Comparison of ENCODE assay signal across 14 cellular contexts in genomic region chr19:58000677-58001076, GRCh38. TPM values are rescaled to one million over a fixed set of nuclear protein-coding genes. Genes with fewer than 3 reads are reported as not detected.
A peak's percentile ranks its signal among the peaks of the same experiment; 100 is the strongest.
DNase-seq lines count a peak whose midpoint lies in the region; ATAC-seq and TF ChIP-seq lines count a peak whose summit lies in the region.
"Had no signal": no experiment of that assay in that cellular context is flagged by ENCODE, and none has a peak within 500 bp of the region (broad histone marks: within the 10 kb centered on the region; RNA-seq: fewer than 3 reads in every experiment).

No MANE protein-coding gene starts in this region.

- peak overlapping the region in 5 of 8 donors; percentile 3 to 92 (median 74) for H3K27ac Mint-ChIP-seq in CD8-positive, alpha-beta memory T cell
- H3K27ac Mint-ChIP-seq in endodermal cell (no peak overlapping the region), osteocyte (ENCODE audit: unreplicated experiment) (no peak overlapping the region)

- 94% methylated on average over 3 of the region's 4 CpGs for WGBS in HUES64
- 95 to 97% methylated on average over 3 to 4 of the region's 4 CpGs for WGBS in endodermal cell (ENCODE audit: insufficient coverage in 1 of 2, insufficient read length in 1 of 2), 2 experiments

- DNase-seq in CD8-positive, alpha-beta memory T cell, result no peak
- DNase-seq in endodermal cell, result no peak
- DNase-seq in osteocyte (ENCODE audit: extremely low spot score, unreplicated experiment), result no peak
- DNase-seq in cerebellar nuclear complex (lab: John Stamatoyannopoulos, UW), result no peak
- no peak for DNase-seq in stimulated activated CD4-positive, alpha-beta T cell treated with anti-CD3 and anti-CD28 coated beads, Interleukin-2, amount 100 ng/mL, for 24 hours
- DNase-seq: foreskin keratinocyte, GF-D8, NCI-H2081, NCI-H748 treated with DMSO at 0.1 percent for 48 hours had no signal

- peak overlapping the region; percentile 81 to 92 (median 86) for H3K4me3 Mint-ChIP-seq in CD8-positive, alpha-beta memory T cell
- H3K4me3 Mint-ChIP-seq in endodermal cell, result peak overlapping the region; percentile 90
- H3K4me3 Mint-ChIP-seq in osteocyte (ENCODE audit: unreplicated experiment), result peak overlapping the region; percentile 82

- H3K4me1 ChIP-seq in CD8-positive, alpha-beta memory T cell (ENCODE audit: insufficient read depth, low read length), result peaks cover 32% of the 10 kb centered on the region
- H3K4me1 ChIP-seq in HUES64 (ENCODE audit: insufficient read depth, low read length) (peaks cover 13% of the 10 kb centered on the region; the same call in 1 of the 2 replicates), endodermal cell (ENCODE audit: control insufficient read depth, insufficient read depth, low read length) (no peaks in the 10 kb centered on the region)

- H3K4me1 Mint-ChIP-seq in CD8-positive, alpha-beta memory T cell, result peaks cover 28 to 37% (median 30%) of the 10 kb centered on the region in 3 donors
- H3K4me1 Mint-ChIP-seq in endodermal cell, result peaks cover 7% of the 10 kb centered on the region
- peaks cover 20% of the 10 kb centered on the region for H3K4me1 Mint-ChIP-seq in osteocyte (ENCODE audit: unreplicated experiment)

- H3K36me3 Mint-ChIP-seq in CD8-positive, alpha-beta memory T cell, result peaks cover 31 to 82% (median 73%) of the 10 kb centered on the region in 3 donors
- H3K36me3 Mint-ChIP-seq in endodermal cell (ENCODE audit: low read depth), result peaks cover 85% of the 10 kb centered on the region
- peaks cover 83% of the 10 kb centered on the region for H3K36me3 Mint-ChIP-seq in osteocyte (ENCODE audit: unreplicated experiment)

- H3K9me3 Mint-ChIP-seq in CD8-positive, alpha-beta memory T cell, result peaks cover 11 to 51% (median 38%) of the 10 kb centered on the region in 5 donors
- H3K9me3 Mint-ChIP-seq in endodermal cell (peaks cover 31% of the 10 kb centered on the region), osteocyte (ENCODE audit: unreplicated experiment) (peaks cover 34% of the 10 kb centered on the region)

- ATAC-seq in GM21381 (IDR thresholded peaks at IDR 0.05; ENCODE audit: unreplicated experiment), result no peak
- ATAC-seq: foreskin keratinocyte, HCT116 had no signal

- no peak overlapping the region for H3K27ac ChIP-seq in CD8-positive, alpha-beta memory T cell (ENCODE audit: low read depth, low read length)
- H3K27ac ChIP-seq in HUES64 (ENCODE audit: low read depth, low read length) (no peak overlapping the region), endodermal cell (ENCODE audit: low read depth, low read length) (no peak overlapping the region)
- H3K27ac ChIP-seq: foreskin keratinocyte, HL-60 had no signal

- peaks cover 41% of the 10 kb centered on the region for H3K9me3 ChIP-seq in CD8-positive, alpha-beta memory T cell (ENCODE audit: low read length)
- H3K9me3 ChIP-seq in HUES64 (ENCODE audit: insufficient read depth, low read depth, low read length) (peaks cover 38% of the 10 kb centered on the region; the same call in 1 of the 2 replicates), endodermal cell (ENCODE audit: control insufficient read depth, low read length) (peaks cover 89% of the 10 kb centered on the region)

- no peak overlapping the region for H3K4me3 ChIP-seq in CD8-positive, alpha-beta memory T cell (ENCODE audit: low read length)
- H3K4me3 ChIP-seq in HUES64 (ENCODE audit: low read length), result peak overlapping the region; percentile 100
- H3K4me3 ChIP-seq in endodermal cell (ENCODE audit: low read length), result peak overlapping the region; percentile 99

- POLR2A ChIA-PET in CD8-positive, alpha-beta memory T cell (lab: Charles Lee), result no interaction called here

- H3K27me3 ChIP-seq in CD8-positive, alpha-beta memory T cell (ENCODE audit: insufficient read depth, low read length, poor library complexity, severe bottlenecking), result no peaks in the 10 kb centered on the region
- H3K27me3 ChIP-seq in HUES64 (ENCODE audit: insufficient read depth, low read length) (no peaks in the 10 kb centered on the region), endodermal cell (ENCODE audit: control insufficient read depth, insufficient read depth, low read length, poor library complexity, severe bottlenecking) (no peaks in the 10 kb centered on the region)
- H3K27me3 ChIP-seq: foreskin keratinocyte had no signal

- H3K9ac ChIP-seq in HUES64 (ENCODE audit: low read depth, low read length) (no peak overlapping the region), endodermal cell (ENCODE audit: extremely low read depth, low read length, poor library complexity, severe bottlenecking) (no peak overlapping the region)

- no peak for TF ChIP-seq CTCF in endodermal cell (conservative IDR thresholded peaks at IDR 0.05)
- no peak for TF ChIP-seq CTCF in osteocyte (IDR thresholded peaks at IDR 0.05)

- peaks cover 0 to 3% of the 10 kb centered on the region in 2 donors for H3K27me3 Mint-ChIP-seq in CD8-positive, alpha-beta memory T cell
- H3K27me3 Mint-ChIP-seq in endodermal cell (ENCODE audit: insufficient read depth) (no peaks in the 10 kb centered on the region), osteocyte (ENCODE audit: unreplicated experiment) (no peaks in the 10 kb centered on the region)

- CTCF ChIA-PET in CD8-positive, alpha-beta memory T cell (lab: Charles Lee), result no interaction called here

- peaks cover 18% of the 10 kb centered on the region for H3K36me3 ChIP-seq in CD8-positive, alpha-beta memory T cell (ENCODE audit: insufficient read depth, low read length)
- peaks cover 67% of the 10 kb centered on the region for H3K36me3 ChIP-seq in HUES64 (ENCODE audit: insufficient read depth, low read length)
- H3K36me3 ChIP-seq in endodermal cell (ENCODE audit: control insufficient read depth, insufficient read depth, low read length), result peaks cover 79% of the 10 kb centered on the region

RNA-seq across cellular contexts. Expression of gene ZNF606, which starts 1.9 kb away (rescaled TPM):
- 1 to 10 TPM; 8.2 to 8.7 TPM for total RNA-seq in CD8-positive, alpha-beta memory T cell
- polyA plus RNA-seq in CD8-positive, alpha-beta memory T cell, result 3.9 TPM
- 9.5 TPM for polyA plus RNA-seq in HUES64 (2013, experiment 1 of 2)
- 11.9 TPM for polyA plus RNA-seq in HUES64 (2013, experiment 2 of 2)
- 10 to 100 TPM; 25.8 to 34.7 TPM for total RNA-seq in endodermal cell
- 22.0 TPM for polyA plus RNA-seq in endodermal cell (2013, experiment 1 of 2)
- 21.2 TPM for polyA plus RNA-seq in endodermal cell (2013, experiment 2 of 2)
- 17.5 and 22.0 TPM in 2 replicates for total RNA-seq in osteocyte

RNA-seq across cellular contexts. Expression of gene C19orf18, which starts 26.3 kb away (rescaled TPM):
- total RNA-seq in CD8-positive, alpha-beta memory T cell, result under 1 TPM in 1 of 2 experiments, not detected in 1; 0.33 TPM
- polyA plus RNA-seq in CD8-positive, alpha-beta memory T cell, result 0.41 TPM
- polyA plus RNA-seq in HUES64 (2013, experiment 1 of 2), result 0.45 TPM
- 0.32 TPM for polyA plus RNA-seq in HUES64 (2013, experiment 2 of 2)
- total RNA-seq in endodermal cell (under 1 TPM; 0.40 to 0.51 TPM), osteocyte (1.4 and 1.8 TPM in 2 replicates)
- polyA plus RNA-seq in endodermal cell (2013, experiment 1 of 2), result 0.53 TPM
- polyA plus RNA-seq in endodermal cell (2013, experiment 2 of 2), result 1.0 TPM

RNA-seq across cellular contexts. Expression of gene ZSCAN1, which starts 33.1 kb away (rescaled TPM):
- not detected for total RNA-seq in CD8-positive, alpha-beta memory T cell
- polyA plus RNA-seq in CD8-positive, alpha-beta memory T cell, result not detected
- polyA plus RNA-seq in HUES64 (2013, experiment 1 of 2), result 0.85 TPM
- polyA plus RNA-seq in HUES64 (2013, experiment 2 of 2), result 0.38 TPM
- total RNA-seq in endodermal cell (1 to 10 TPM; 1.5 to 2.2 TPM), osteocyte (0.57 TPM in 1 of 2 replicates, not detected in the other)
- polyA plus RNA-seq in endodermal cell (2013, experiment 1 of 2), result 1.5 TPM
- polyA plus RNA-seq in endodermal cell (2013, experiment 2 of 2), result 0.75 TPM
- total RNA-seq: foreskin keratinocyte, renal cortical epithelial cell had no signal

RNA-seq across cellular contexts. Expression of gene ZNF256, which starts 53.2 kb away (rescaled TPM):
- total RNA-seq in CD8-positive, alpha-beta memory T cell, result 1 to 10 TPM; 7.2 to 8.8 TPM
- polyA plus RNA-seq in CD8-positive, alpha-beta memory T cell, result 4.5 TPM
- polyA plus RNA-seq in HUES64 (2013, experiment 1 of 2), result 7.6 TPM
- polyA plus RNA-seq in HUES64 (2013, experiment 2 of 2), result 8.8 TPM
- total RNA-seq in endodermal cell (10 to 100 TPM; 10.4 to 11.0 TPM), osteocyte (6.0 and 6.3 TPM in 2 replicates)
- 12.0 TPM for polyA plus RNA-seq in endodermal cell (2013, experiment 1 of 2)
- polyA plus RNA-seq in endodermal cell (2013, experiment 2 of 2), result 9.8 TPM

RNA-seq across cellular contexts. Expression of gene ZNF135, which starts 58.4 kb away (rescaled TPM):
- 1 to 10 TPM; 1.0 to 1.4 TPM for total RNA-seq in CD8-positive, alpha-beta memory T cell
- 1.4 TPM for polyA plus RNA-seq in CD8-positive, alpha-beta memory T cell
- polyA plus RNA-seq in HUES64 (2013, experiment 1 of 2), result 2.0 TPM
- polyA plus RNA-seq in HUES64 (2013, experiment 2 of 2), result 2.5 TPM
- total RNA-seq in endodermal cell (10 to 100 TPM in 1 of 2 donors, 1 to 10 TPM in 1; 9.3 to 12.0 TPM), osteocyte (5.5 and 5.9 TPM in 2 replicates)
- 3.7 TPM for polyA plus RNA-seq in endodermal cell (2013, experiment 1 of 2)
- 2.8 TPM for polyA plus RNA-seq in endodermal cell (2013, experiment 2 of 2)

Comparison
In these comparisons a context has a peak if more than half of its experiments do, and no peak if none do; other contexts are left out.
1. H3K27ac Mint-ChIP-seq: peak in CD8-positive, alpha-beta memory T cell (5 of 8); none in endodermal cell (single experiment) and osteocyte (single experiment).
2. Peak in every context shown above with its lines, with median percentiles within 50 percentile points of each other: H3K4me3 Mint-ChIP-seq.